Comparison of ENCODE assay signal across 1 cellular context in the genomic region with DNA sequence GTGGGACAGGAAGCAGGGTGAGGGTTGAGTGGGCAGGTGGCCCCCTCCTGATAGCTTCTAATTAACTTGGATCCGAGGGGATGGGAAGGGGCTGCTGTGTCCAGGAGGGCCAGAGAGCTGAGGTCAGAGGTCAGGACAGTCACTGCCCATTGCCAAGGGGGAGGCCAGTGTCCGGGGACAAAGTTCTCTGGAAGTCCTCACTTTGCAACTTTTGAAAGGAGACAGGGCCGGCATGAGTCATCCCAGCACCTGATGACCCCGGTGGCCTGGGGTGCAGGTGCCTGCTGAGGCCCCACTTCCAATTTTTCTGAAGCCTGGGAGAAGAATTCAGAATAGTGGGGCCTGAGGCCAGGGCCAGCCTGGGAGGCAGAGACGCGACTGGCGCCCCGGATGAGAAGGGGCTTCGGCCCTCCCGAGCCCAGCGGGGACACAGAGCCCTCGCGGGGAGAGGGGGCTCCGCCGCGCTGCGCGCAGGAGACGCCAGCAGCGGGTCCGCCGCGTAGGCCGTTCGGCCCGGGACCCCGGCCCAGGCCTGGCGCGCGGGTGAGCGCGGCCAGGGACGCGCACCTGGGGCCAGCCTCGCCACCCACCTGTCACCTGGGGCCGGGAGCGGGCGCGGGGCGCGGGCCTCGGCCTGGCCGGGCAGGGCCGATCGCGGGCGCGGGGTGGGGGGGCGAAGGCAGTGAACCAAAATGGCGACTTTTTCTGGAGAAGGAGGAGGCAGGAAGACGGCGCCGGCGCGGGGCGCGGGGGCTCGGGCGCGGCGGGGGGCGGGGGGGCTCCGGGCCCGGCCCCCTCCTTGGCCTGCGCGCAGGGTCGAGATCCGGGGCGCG.
TF ChIP-seq lines count a peak whose summit lies in the region.

No MANE protein-coding gene starts in this region.

TF ChIP-seq in GM12878, 131 proteins besides CTCF, POLR2A, EP300 and RAD21:
- TF ChIP-seq HDAC2 (IDR thresholded peaks at IDR 0.05) (no peak), GATAD2B (conservative IDR thresholded peaks at IDR 0.05; ENCODE audit: low read depth) (peak; percentile 67; the same call in 1 of the 2 replicates), DPF2 (IDR thresholded peaks at IDR 0.05) (peak; percentile 66; the same call in 1 of the 2 replicates), NR2F1 (conservative IDR thresholded peaks at IDR 0.05) (peak; percentile 90), BACH1 (IDR thresholded peaks at IDR 0.05; ENCODE audit: borderline replicate concordance) (0 out of 2 replicates have a peak, but pooled peaks have one; percentile 52), IKZF1 (conservative IDR thresholded peaks at IDR 0.05) (0 out of 2 replicates have a peak, but pooled peaks have one; percentile 29), CHD1 (IDR thresholded peaks at IDR 0.05; ENCODE audit: low read depth, low read length) (no peak), PML (IDR thresholded peaks at IDR 0.05; ENCODE audit: low read length) (no peak), ZNF384 (IDR thresholded peaks at IDR 0.05; ENCODE audit: borderline replicate concordance, low read depth, low read length) (no peak), RELA (IDR thresholded peaks at IDR 0.05; ENCODE audit: borderline replicate concordance, partially characterized antibody) (no peak), YY1 (IDR thresholded peaks at IDR 0.05; ENCODE audit: low read depth, low read length) (peak; percentile 81), NR2C1 (IDR thresholded peaks at IDR 0.05) (peak; percentile 62)
- TF ChIP-seq, protein P1, sequence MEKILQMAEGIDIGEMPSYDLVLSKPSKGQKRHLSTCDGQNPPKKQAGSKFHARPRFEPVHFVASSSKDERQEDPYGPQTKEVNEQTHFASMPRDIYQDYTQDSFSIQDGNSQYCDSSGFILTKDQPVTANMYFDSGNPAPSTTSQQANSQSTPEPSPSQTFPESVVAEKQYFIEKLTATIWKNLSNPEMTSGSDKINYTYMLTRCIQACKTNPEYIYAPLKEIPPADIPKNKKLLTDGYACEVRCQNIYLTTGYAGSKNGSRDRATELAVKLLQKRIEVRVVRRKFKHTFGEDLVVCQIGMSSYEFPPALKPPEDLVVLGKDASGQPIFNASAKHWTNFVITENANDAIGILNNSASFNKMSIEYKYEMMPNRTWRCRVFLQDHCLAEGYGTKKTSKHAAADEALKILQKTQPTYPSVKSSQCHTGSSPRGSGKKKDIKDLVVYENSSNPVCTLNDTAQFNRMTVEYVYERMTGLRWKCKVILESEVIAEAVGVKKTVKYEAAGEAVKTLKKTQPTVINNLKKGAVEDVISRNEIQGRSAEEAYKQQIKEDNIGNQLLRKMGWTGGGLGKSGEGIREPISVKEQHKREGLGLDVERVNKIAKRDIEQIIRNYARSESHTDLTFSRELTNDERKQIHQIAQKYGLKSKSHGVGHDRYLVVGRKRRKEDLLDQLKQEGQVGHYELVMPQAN (conservative IDR thresholded peaks at IDR 0.05) = peak; percentile 58; the same call in 1 of the 2 replicates
- TF ChIP-seq, protein P2, sequence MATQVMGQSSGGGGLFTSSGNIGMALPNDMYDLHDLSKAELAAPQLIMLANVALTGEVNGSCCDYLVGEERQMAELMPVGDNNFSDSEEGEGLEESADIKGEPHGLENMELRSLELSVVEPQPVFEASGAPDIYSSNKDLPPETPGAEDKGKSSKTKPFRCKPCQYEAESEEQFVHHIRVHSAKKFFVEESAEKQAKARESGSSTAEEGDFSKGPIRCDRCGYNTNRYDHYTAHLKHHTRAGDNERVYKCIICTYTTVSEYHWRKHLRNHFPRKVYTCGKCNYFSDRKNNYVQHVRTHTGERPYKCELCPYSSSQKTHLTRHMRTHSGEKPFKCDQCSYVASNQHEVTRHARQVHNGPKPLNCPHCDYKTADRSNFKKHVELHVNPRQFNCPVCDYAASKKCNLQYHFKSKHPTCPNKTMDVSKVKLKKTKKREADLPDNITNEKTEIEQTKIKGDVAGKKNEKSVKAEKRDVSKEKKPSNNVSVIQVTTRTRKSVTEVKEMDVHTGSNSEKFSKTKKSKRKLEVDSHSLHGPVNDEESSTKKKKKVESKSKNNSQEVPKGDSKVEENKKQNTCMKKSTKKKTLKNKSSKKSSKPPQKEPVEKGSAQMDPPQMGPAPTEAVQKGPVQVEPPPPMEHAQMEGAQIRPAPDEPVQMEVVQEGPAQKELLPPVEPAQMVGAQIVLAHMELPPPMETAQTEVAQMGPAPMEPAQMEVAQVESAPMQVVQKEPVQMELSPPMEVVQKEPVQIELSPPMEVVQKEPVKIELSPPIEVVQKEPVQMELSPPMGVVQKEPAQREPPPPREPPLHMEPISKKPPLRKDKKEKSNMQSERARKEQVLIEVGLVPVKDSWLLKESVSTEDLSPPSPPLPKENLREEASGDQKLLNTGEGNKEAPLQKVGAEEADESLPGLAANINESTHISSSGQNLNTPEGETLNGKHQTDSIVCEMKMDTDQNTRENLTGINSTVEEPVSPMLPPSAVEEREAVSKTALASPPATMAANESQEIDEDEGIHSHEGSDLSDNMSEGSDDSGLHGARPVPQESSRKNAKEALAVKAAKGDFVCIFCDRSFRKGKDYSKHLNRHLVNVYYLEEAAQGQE (IDR thresholded peaks at IDR 0.05; ENCODE audit: low read depth, low read length) = no peak
